16 cellular contexts compared by ENCODE assay signal in genomic region chr1:201537028-201537427, GRCh38. TPM values are rescaled to one million over a fixed set of nuclear protein-coding genes. Genes with fewer than 3 reads are reported as not detected.
DNase-seq lines count a peak whose midpoint lies in the region; ATAC-seq and TF ChIP-seq lines count a peak whose summit lies in the region.
"Had no signal": no experiment of that assay in that cellular context is flagged by ENCODE, and none has a peak within 500 bp of the region (broad histone marks: within the 10 kb centered on the region; RNA-seq: fewer than 3 reads in every experiment).

No MANE protein-coding gene starts in this region.

- no peaks in the 10 kb centered on the region for H4K20me1 ChIP-seq in PC-3 (ENCODE audit: low read length)

- POLR2A ChIA-PET in AG04449 (lab: Yijun Ruan, JAX) (interaction anchor here (0.7 to 1.1 kb wide), 2 partner anchors 26 to 166 kb away, joined by 3 read pairs; no protein-coding TSS in a partner anchor), PC-3 (lab: Charles Lee; ENCODE audit: unreplicated experiment) (interaction anchor here (0.6 kb wide), 1 partner anchor 17 kb away, joined by 4 read pairs; no protein-coding TSS in a partner anchor)

- no peaks in the 10 kb centered on the region for H3K27me3 ChIP-seq in PC-3 (ENCODE audit: low read length)

- no peaks in the 10 kb centered on the region for H3K36me3 ChIP-seq in PC-3 (ENCODE audit: low read depth, low read length)

- peaks cover 34% of the 10 kb centered on the region for H3K4me1 Mint-ChIP-seq in mesothelial cell of epicardium

- H3K79me2 ChIP-seq in PC-3 (ENCODE audit: low read length) = no peaks in the 10 kb centered on the region

- H3F3A ChIP-seq in PC-3 (ENCODE audit: low read length, unreplicated experiment) = no peaks in the 10 kb centered on the region

- no peaks in the 10 kb centered on the region for H3K9me3 Mint-ChIP-seq in mesothelial cell of epicardium
- H3K9me3 Mint-ChIP-seq: activated naive CD4-positive, alpha-beta T cell treated with anti-CD3 and anti-CD28 coated beads for 36 hours had no signal

- H3K9ac ChIP-seq in PC-3 (ENCODE audit: low read length) = no peak overlapping the region

- no TSS peak for BruUV-seq in PC-3 (replicated peaks; lab: Mats Ljungman, UMichigan)

- no peak overlapping the region for H3K27ac ChIP-seq in PC-3 (ENCODE audit: low read length)

- CTCF ChIA-PET in AG04449 (lab: Yijun Ruan, JAX) = interaction anchor here (0.8 to 11.6 kb wide), 14 partner anchors 11 to 256 kb away, joined by 3 to 255 read pairs (median 4); no protein-coding TSS in a partner anchor
- CTCF ChIA-PET in PC-3 (lab: Charles Lee) = no interaction called here

- DNase-seq in AG04449 (ENCODE audit: low read depth, low spot score) (no peak), PC-3 (no peak), fibroblast of peridontal ligament (ENCODE audit: extremely low read depth) (peak; percentile 56), skeletal muscle cell (ENCODE audit: low read depth) (no peak), NCI-H1436 treated with DMSO at 0.1 percent for 48 hours (lab: John Stamatoyannopoulos, UW) (no peak), mesothelial cell of epicardium (ENCODE audit: low spot score in 2 of 2, unreplicated experiment in 2 of 2) (no peak), NCI-H2227 (lab: John Stamatoyannopoulos, UW; ENCODE audit: unreplicated experiment) (no peak)
- no peak for DNase-seq in stimulated activated CD8-positive, alpha-beta memory T cell treated with anti-CD3 and anti-CD28 coated beads, Interleukin-4, amount 100 ng/mL, for 48 hours
- DNase-seq: activated CD4-positive, CD25-positive, alpha-beta regulatory T cell; activated naive CD4-positive, alpha-beta T cell treated with anti-CD3 and anti-CD28 coated beads for 36 hours; DMS 273 treated with DMSO at 0.1 percent for 48 hours; kidney glomerular epithelial cell; mucosa of descending colon; NCI-H1105 treated with DMSO at 0.1 percent for 48 hours; stimulated activated CD4-positive, alpha-beta T cell treated with anti-CD3 and anti-CD28 coated beads, Interleukin-2, amount 100 ng/mL, for 24 hours had no signal

- H3K4me3 Mint-ChIP-seq in mesothelial cell of epicardium = no peak overlapping the region
- H3K4me3 Mint-ChIP-seq: activated naive CD4-positive, alpha-beta T cell treated with anti-CD3 and anti-CD28 coated beads for 36 hours had no signal

- no peak overlapping the region for H2AFZ ChIP-seq in PC-3 (ENCODE audit: low read length)

- H3K4me2 ChIP-seq in PC-3 (ENCODE audit: low read length) = peak overlapping the region; percentile 66

- no peak for ATAC-seq in PC-3
- ATAC-seq: psoas muscle had no signal

- no peaks in the 10 kb centered on the region for H3K9me3 ChIP-seq in PC-3 (ENCODE audit: low read length)
- H3K9me3 ChIP-seq: mucosa of descending colon, psoas muscle had no signal

- H3K27me3 Mint-ChIP-seq in mesothelial cell of epicardium (ENCODE audit: low read depth) = no peaks in the 10 kb centered on the region

- TF ChIP-seq CTCF in AG04449 (IDR thresholded peaks at IDR 0.05; ENCODE audit: insufficient read depth, low read length, missing control alignments) (no peak), PC-3 (conservative IDR thresholded peaks at IDR 0.05; ENCODE audit: low read depth, low read length) (no peak), mesothelial cell of epicardium (IDR thresholded peaks at IDR 0.05; ENCODE audit: unreplicated experiment) (no peak)

- H3K9me2 ChIP-seq in PC-3 (replicated peaks; ENCODE audit: low read length) = no peaks in the 10 kb centered on the region

- intact Hi-C loops in PC-3 (cut with micrococcal nuclease) = no loop called here

- peak overlapping the region; percentile 44 for H3K4me3 ChIP-seq in AG04449 (ENCODE audit: low read depth, low read length)
- H3K4me3 ChIP-seq in PC-3 (ENCODE audit: low read length) = peak overlapping the region; percentile 44; the same call in 1 of the 2 replicates
- H3K4me3 ChIP-seq in skeletal muscle cell (ENCODE audit: low read depth, low read length) = peak overlapping the region; percentile 25
- H3K4me3 ChIP-seq: mucosa of descending colon, psoas muscle had no signal

- no peaks in the 10 kb centered on the region for H3K36me3 Mint-ChIP-seq in mesothelial cell of epicardium

- peaks cover 31% of the 10 kb centered on the region for H3K4me1 ChIP-seq in PC-3 (ENCODE audit: insufficient read depth, low read length)

- H3K27ac Mint-ChIP-seq in mesothelial cell of epicardium = no peak overlapping the region
- H3K27ac Mint-ChIP-seq: activated naive CD4-positive, alpha-beta T cell treated with anti-CD3 and anti-CD28 coated beads for 36 hours had no signal

RNA-seq across cellular contexts. Expression of gene NAV1, which starts 1.9 kb away (rescaled TPM):
- total RNA-seq in PC-3 (2014; rRNA removed) (2.6 and 6.5 TPM in 2 replicates), mesothelial cell of epicardium (88.8 to 95.9 TPM (median 95.4 TPM) in 3 replicates)

RNA-seq across cellular contexts. Expression of gene CSRP1, which starts 30.1 kb away (rescaled TPM):
- total RNA-seq in PC-3 (2014; rRNA removed) (147 and 189 TPM in 2 replicates), mesothelial cell of epicardium (10.4 to 11.4 TPM (median 10.7 TPM) in 3 replicates)

Comparison
In these comparisons a context has a peak if more than half of its experiments do, and no peak if none do; other contexts are left out.
1. RNA of gene NAV1, which starts 1.9 kb away (total RNA-seq): 88.8 to 95.9 TPM in mesothelial cell of epicardium; 2.6 to 6.5 TPM in PC-3; every median in the first group is over 10 times any median in the second.
2. RNA of gene CSRP1, which starts 30.1 kb away (total RNA-seq): 147 to 189 TPM in PC-3; 10.4 to 11.4 TPM in mesothelial cell of epicardium; every median in the first group is over 10 times any median in the second.
3. Peak in every context shown above with its lines, with median percentiles within 50 percentile points of each other: H3K4me3 ChIP-seq.